In genomic region chr1:150066838-150067183, GRCh38 we compare ENCODE assay signal across 8 cellular contexts. TPM values are rescaled to one million over a fixed set of nuclear protein-coding genes. Genes with fewer than 3 reads are reported as not detected.
DNase-seq lines count a peak whose midpoint lies in the region; ATAC-seq and TF ChIP-seq lines count a peak whose summit lies in the region.

No MANE protein-coding gene starts in this region.

- H4K20me1 ChIP-seq in DND-41 (ENCODE audit: insufficient read depth, low read length) (no peaks in the 10 kb centered on the region), H9 (ENCODE audit: control insufficient read depth, insufficient read depth, insufficient read length) (no peaks in the 10 kb centered on the region)

- ATAC-seq in DND-41 (ENCODE audit: insufficient read depth, low read depth): peak; percentile 65
- ATAC-seq in naive thymus-derived CD8-positive, alpha-beta T cell: peak; percentile 29 to 41

- peak overlapping the region; percentile 83 for H4K5ac ChIP-seq in H9 (ENCODE audit: insufficient read length, low read depth, low read length)

- peaks cover 37% of the 10 kb centered on the region for H3K4me1 ChIP-seq in DND-41 (ENCODE audit: insufficient read depth, low read length)
- no peaks in the 10 kb centered on the region for H3K4me1 ChIP-seq in H9 (ENCODE audit: insufficient read depth, low read length)
- peaks cover 3 to 37% (median 21%) of the 10 kb centered on the region in 5 donors for H3K4me1 ChIP-seq in subcutaneous abdominal adipose tissue (ENCODE audit: control insufficient read depth in 5 of 5, insufficient read depth in 5 of 5, low read length in 5 of 5)

- no peak overlapping the region for H3T11ph ChIP-seq in H9 (ENCODE audit: low read length)

- POLR2A ChIA-PET in naive thymus-derived CD8-positive, alpha-beta T cell (lab: Charles Lee): interaction anchor here (2.0 to 2.8 kb wide), 2 partner anchors 139 to 180 kb away, joined by 7 to 13 read pairs; partner anchors contain the start of gene SF3B4

- H3K79me1 ChIP-seq in H9 (ENCODE audit: insufficient read depth, low read depth, low read length, poor library complexity, severe bottlenecking): no peaks in the 10 kb centered on the region

- H3K4me2 ChIP-seq in DND-41 (ENCODE audit: insufficient read depth, low read length) (peak overlapping the region; percentile 69), H9 (ENCODE audit: insufficient read depth, insufficient read length, low read length) (peak overlapping the region; percentile 87)

- no CpG with 5 or more reads among the region's 18 CpGs for WGBS in H9 (ENCODE audit: extremely low coverage, insufficient read length, low lambda C conversion rate)

- no peak overlapping the region for H4K91ac ChIP-seq in H9 (ENCODE audit: insufficient read length, low read depth, low read length)

- no peak overlapping the region for H2BK20ac ChIP-seq in H9 (ENCODE audit: low read depth, low read length, poor library complexity, severe bottlenecking)

- no peak overlapping the region for H2AK5ac ChIP-seq in H9 (ENCODE audit: insufficient read length, low read length)

- peaks cover 4% of the 10 kb centered on the region for H3K23me2 ChIP-seq in H9 (ENCODE audit: insufficient read length, low read depth, low read length, poor library complexity, severe bottlenecking)

- H4K8ac ChIP-seq in H9 (replicated peaks; ENCODE audit: insufficient read length, low read depth, low read length): no peak overlapping the region

- H2BK12ac ChIP-seq in H9 (ENCODE audit: insufficient read length, low read depth, low read length): no peak overlapping the region

- no peaks in the 10 kb centered on the region for H3K27me3 Mint-ChIP-seq in H9 (ENCODE audit: low read depth)
- no peaks in the 10 kb centered on the region for H3K27me3 Mint-ChIP-seq in naive thymus-derived CD8-positive, alpha-beta T cell

- peak; percentile 76 for DNase-seq in DND-41
- DNase-seq in H9: peak; percentile 81
- peak; percentile 84 to 93 (median 87) for DNase-seq in NCI-H1417 (lab: John Stamatoyannopoulos, UW)
- DNase-seq in activated CD8-positive, alpha-beta memory T cell treated with anti-CD3 and anti-CD28 coated beads for 1 hour (ENCODE audit: extremely low read depth in 1 of 2, low read depth in 1 of 2): peak; percentile 0 to 2
- DNase-seq in epithelial cell of prostate (ENCODE audit: low read depth, low spot score): no peak
- peak; percentile 6 to 65 (median 19) for DNase-seq in naive thymus-derived CD8-positive, alpha-beta T cell
- DNase-seq in cortex of kidney (lab: John Stamatoyannopoulos, UW): no peak

- H3K9ac ChIP-seq in DND-41 (ENCODE audit: low read depth, low read length) (peak overlapping the region; percentile 82), H9 (ENCODE audit: extremely low read depth, insufficient read length, low read length) (peak overlapping the region; percentile 94), subcutaneous abdominal adipose tissue (ENCODE audit: low read length in 5 of 5) (peak overlapping the region; percentile 84 to 95 (median 90))

- H3K4me3 ChIP-seq in DND-41 (ENCODE audit: low read depth in 1 of 2, low read length in 2 of 2) (peak overlapping the region; percentile 58 to 78), subcutaneous abdominal adipose tissue (ENCODE audit: low read depth in 1 of 5, low read length in 5 of 5) (peak overlapping the region; percentile 78 to 100 (median 88))

- H2BK120ac ChIP-seq in H9 (ENCODE audit: low read depth, low read length, poor library complexity, severe bottlenecking): no peak overlapping the region

- peaks cover 12% of the 10 kb centered on the region; the same call in 1 of the 2 replicates for H3K36me3 ChIP-seq in DND-41 (ENCODE audit: insufficient read depth, low read length)
- H3K36me3 ChIP-seq in subcutaneous abdominal adipose tissue (ENCODE audit: control insufficient read depth in 5 of 5, insufficient read depth in 5 of 5, low read length in 5 of 5): peaks cover 0 to 10% (median 2%) of the 10 kb centered on the region in 5 donors

- H2BK15ac ChIP-seq in H9 (ENCODE audit: low read depth, low read length): no peak overlapping the region

- H3K9me3 ChIP-seq in DND-41 (ENCODE audit: insufficient read depth, low read length, severe bottlenecking): no peaks in the 10 kb centered on the region
- no peaks in the 10 kb centered on the region for H3K9me3 ChIP-seq in H9 (ENCODE audit: control insufficient read depth, low read depth, low read length)
- no peaks in the 10 kb centered on the region for H3K9me3 ChIP-seq in subcutaneous abdominal adipose tissue (ENCODE audit: control insufficient read depth in 5 of 5, low read length in 5 of 5)

- no peak overlapping the region for H3K4ac ChIP-seq in H9 (ENCODE audit: low read depth, low read length)

- H3K79me2 ChIP-seq in DND-41 (ENCODE audit: insufficient read depth, low read length) (peaks cover 38% of the 10 kb centered on the region), H9 (ENCODE audit: insufficient read depth, low read length) (no peaks in the 10 kb centered on the region)

- peak overlapping the region; percentile 98 for H2AFZ ChIP-seq in DND-41 (ENCODE audit: low read depth, low read length)
- H2AFZ ChIP-seq in H9 (ENCODE audit: low read length): no peak overlapping the region

- peak overlapping the region; percentile 98 to 99 (median 99) for H3K27ac Mint-ChIP-seq in H9
- peak overlapping the region; percentile 88 to 96 (median 94) for H3K27ac Mint-ChIP-seq in naive thymus-derived CD8-positive, alpha-beta T cell

- peak overlapping the region; percentile 41; the same call in 1 of the 2 replicates for H3K14ac ChIP-seq in H9 (ENCODE audit: insufficient read depth, low read length)

- H3K27me3 ChIP-seq in DND-41 (ENCODE audit: insufficient read depth, low read length, poor library complexity) (no peaks in the 10 kb centered on the region), H9 (ENCODE audit: insufficient read depth, low read length) (no peaks in the 10 kb centered on the region), subcutaneous abdominal adipose tissue (ENCODE audit: control insufficient read depth in 5 of 5, insufficient read depth in 4 of 5, low read length in 5 of 5) (no peaks in the 10 kb centered on the region)

- no peak overlapping the region for H3K23ac ChIP-seq in H9 (ENCODE audit: insufficient read length, low read depth, low read length)

- H2BK5ac ChIP-seq in H9 (ENCODE audit: insufficient read length, low read length): no peak overlapping the region

- peaks cover 19 to 20% of the 10 kb centered on the region in 2 experiments for H3K4me1 Mint-ChIP-seq in H9
- H3K4me1 Mint-ChIP-seq in naive thymus-derived CD8-positive, alpha-beta T cell: peaks cover 20 to 41% (median 32%) of the 10 kb centered on the region in 4 donors

- peak overlapping the region; percentile 84 for H3K18ac ChIP-seq in H9 (ENCODE audit: insufficient read length, low read depth, low read length)

- H3K27ac ChIP-seq in DND-41 (ENCODE audit: low read length) (peak overlapping the region; percentile 90), H9 (ENCODE audit: insufficient read length, low read depth, low read length) (no peak overlapping the region), epithelial cell of prostate (peak overlapping the region; percentile 83), subcutaneous abdominal adipose tissue (ENCODE audit: low read depth, low read length) (peak overlapping the region; percentile 93)

- TF ChIP-seq CTCF in DND-41 (IDR thresholded peaks at IDR 0.05; ENCODE audit: borderline replicate concordance, extremely low read depth, low read length, poor library complexity, severe bottlenecking) (no peak), H9 (conservative IDR thresholded peaks at IDR 0.05) (no peak)

- H3K56ac ChIP-seq in H9 (ENCODE audit: insufficient read length, low read depth, low read length): no peak overlapping the region

- H3K36me3 Mint-ChIP-seq in H9 (ENCODE audit: insufficient read depth in 1 of 3, low read depth in 3 of 3): peaks cover 3 to 17% (median 16%) of the 10 kb centered on the region in 3 experiments; a peak in 6 of 7 replicates
- H3K36me3 Mint-ChIP-seq in naive thymus-derived CD8-positive, alpha-beta T cell: peaks cover 0 to 11% (median 5%) of the 10 kb centered on the region in 3 donors

- no peaks in the 10 kb centered on the region for H3K9me3 Mint-ChIP-seq in H9
- H3K9me3 Mint-ChIP-seq in naive thymus-derived CD8-positive, alpha-beta T cell: no peaks in the 10 kb centered on the region

- H3K4me3 Mint-ChIP-seq in H9: peak overlapping the region; percentile 94 to 96
- H3K4me3 Mint-ChIP-seq in naive thymus-derived CD8-positive, alpha-beta T cell: peak overlapping the region; percentile 87 to 97 (median 94)

RNA-seq across cellular contexts. Expression of gene VPS45, which starts 0.8 kb away (rescaled TPM):
- 31.8 and 31.9 TPM in 2 replicates for total RNA-seq in H9 (2021)
- total RNA-seq in naive thymus-derived CD8-positive, alpha-beta T cell: 10 to 100 TPM; 34.1 to 39.8 TPM
- 10 to 100 TPM; 21.8 to 29.9 (median 27.8) TPM for polyA plus RNA-seq in naive thymus-derived CD8-positive, alpha-beta T cell

RNA-seq across cellular contexts. Expression of gene OTUD7B, which starts 56.3 kb away (rescaled TPM):
- total RNA-seq in H9 (2021): 22.5 and 23.5 TPM in 2 replicates
- total RNA-seq in naive thymus-derived CD8-positive, alpha-beta T cell: 10 to 100 TPM; 10.6 to 11.3 TPM
- 1 to 10 TPM in 1 of 3 donors, under 1 TPM in 2; 0.16 to 1.2 (median 0.37) TPM for polyA plus RNA-seq in naive thymus-derived CD8-positive, alpha-beta T cell

Comparison
In these comparisons a context has a peak if more than half of its experiments do, and no peak if none do; other contexts are left out.
1. DNase-seq: peak in DND-41 (single experiment), H9 (single experiment), NCI-H1417 (3 of 3), activated CD8-positive, alpha-beta memory T cell treated with anti-CD3 and anti-CD28 coated beads for 1 hour (2 of 2) and naive thymus-derived CD8-positive, alpha-beta T cell (10 of 10); none in epithelial cell of prostate (single experiment) and cortex of kidney (single experiment).
2. Peak in every context shown above with its lines, with median percentiles within 50 percentile points of each other: H3K9ac ChIP-seq.